In the genomic region with DNA sequence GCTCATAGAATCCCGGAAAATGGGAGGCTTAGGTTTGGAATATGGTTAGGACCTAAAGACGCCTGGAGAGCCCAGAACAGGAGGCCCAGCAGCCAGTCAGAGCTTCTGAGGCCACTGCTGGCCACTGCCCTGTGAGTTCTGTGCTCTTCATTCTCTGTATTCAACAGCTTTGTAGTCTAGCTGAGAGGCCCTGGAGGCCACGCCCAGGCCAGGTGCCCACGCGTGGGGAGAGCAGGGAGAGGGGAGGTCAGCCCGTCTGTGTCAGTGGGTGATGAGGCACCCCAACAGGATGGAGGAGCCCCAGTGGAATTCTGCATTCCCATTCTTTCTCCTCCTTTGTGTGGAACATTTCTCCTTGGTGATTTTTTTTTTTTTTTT, we compare ENCODE assay signal across 1 cellular context.
TF ChIP-seq lines count a peak whose summit lies in the region.

No MANE protein-coding gene starts in this region.

TF ChIP-seq in SK-N-SH, 30 proteins besides CTCF, POLR2A, EP300 and RAD21:
- TF ChIP-seq ZBTB33 (IDR thresholded peaks at IDR 0.05; ENCODE audit: borderline replicate concordance, low read depth) (no peak), MXI1 (IDR thresholded peaks at IDR 0.05; ENCODE audit: low read depth, low read length) (no peak), JUND (IDR thresholded peaks at IDR 0.05) (no peak), PBX3 (IDR thresholded peaks at IDR 0.05) (no peak), EZH2phosphoT487 (IDR thresholded peaks at IDR 0.05; ENCODE audit: borderline replicate concordance, low read depth) (no peak), NRF1 (IDR thresholded peaks at IDR 0.05; ENCODE audit: low read depth, low read length) (no peak), FOXM1 (IDR thresholded peaks at IDR 0.05; ENCODE audit: low read depth) (no peak), GABPA (IDR thresholded peaks at IDR 0.05; ENCODE audit: low read depth) (no peak), NFIC (IDR thresholded peaks at IDR 0.05; ENCODE audit: borderline replicate concordance) (no peak), CHD2 (IDR thresholded peaks at IDR 0.05; ENCODE audit: low read length, partially characterized antibody) (no peak), FOSL2 (IDR thresholded peaks at IDR 0.05; ENCODE audit: borderline replicate concordance, low read depth) (no peak), TEAD4 (IDR thresholded peaks at IDR 0.05; ENCODE audit: borderline replicate concordance, insufficient read depth) (no peak), SIN3A (IDR thresholded peaks at IDR 0.05; ENCODE audit: borderline replicate concordance, low read depth, low read length) (no peak), POLR2AphosphoS5 (IDR thresholded peaks at IDR 0.05; ENCODE audit: low read depth, low read length) (no peak)
- TF ChIP-seq, protein P1, sequence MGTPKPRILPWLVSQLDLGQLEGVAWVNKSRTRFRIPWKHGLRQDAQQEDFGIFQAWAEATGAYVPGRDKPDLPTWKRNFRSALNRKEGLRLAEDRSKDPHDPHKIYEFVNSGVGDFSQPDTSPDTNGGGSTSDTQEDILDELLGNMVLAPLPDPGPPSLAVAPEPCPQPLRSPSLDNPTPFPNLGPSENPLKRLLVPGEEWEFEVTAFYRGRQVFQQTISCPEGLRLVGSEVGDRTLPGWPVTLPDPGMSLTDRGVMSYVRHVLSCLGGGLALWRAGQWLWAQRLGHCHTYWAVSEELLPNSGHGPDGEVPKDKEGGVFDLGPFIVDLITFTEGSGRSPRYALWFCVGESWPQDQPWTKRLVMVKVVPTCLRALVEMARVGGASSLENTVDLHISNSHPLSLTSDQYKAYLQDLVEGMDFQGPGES (IDR thresholded peaks at IDR 0.05; ENCODE audit: low read depth, low read length) = no peak
- TF ChIP-seq, protein P2, sequence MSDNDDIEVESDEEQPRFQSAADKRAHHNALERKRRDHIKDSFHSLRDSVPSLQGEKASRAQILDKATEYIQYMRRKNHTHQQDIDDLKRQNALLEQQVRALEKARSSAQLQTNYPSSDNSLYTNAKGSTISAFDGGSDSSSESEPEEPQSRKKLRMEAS (IDR thresholded peaks at IDR 0.05; ENCODE audit: low read depth) = no peak
- TF ChIP-seq, protein P3, sequence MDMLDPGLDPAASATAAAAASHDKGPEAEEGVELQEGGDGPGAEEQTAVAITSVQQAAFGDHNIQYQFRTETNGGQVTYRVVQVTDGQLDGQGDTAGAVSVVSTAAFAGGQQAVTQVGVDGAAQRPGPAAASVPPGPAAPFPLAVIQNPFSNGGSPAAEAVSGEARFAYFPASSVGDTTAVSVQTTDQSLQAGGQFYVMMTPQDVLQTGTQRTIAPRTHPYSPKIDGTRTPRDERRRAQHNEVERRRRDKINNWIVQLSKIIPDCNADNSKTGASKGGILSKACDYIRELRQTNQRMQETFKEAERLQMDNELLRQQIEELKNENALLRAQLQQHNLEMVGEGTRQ (IDR thresholded peaks at IDR 0.05; ENCODE audit: borderline replicate concordance, low read depth, low read length) = no peak
